Comparison of ENCODE assay signal across 15 cellular contexts in genomic region chr21:42400525-42400924, GRCh38. TPM values are rescaled to one million over a fixed set of nuclear protein-coding genes. Genes with fewer than 3 reads are reported as not detected.
DNase-seq lines count a peak whose midpoint lies in the region; ATAC-seq, FAIRE-seq and TF ChIP-seq lines count a peak whose summit lies in the region.
"Had no signal": no experiment of that assay in that cellular context is flagged by ENCODE, and none has a peak within 500 bp of the region (broad histone marks: within the 10 kb centered on the region; RNA-seq: fewer than 3 reads in every experiment).

No MANE protein-coding gene starts in this region.

- peak overlapping the region; percentile 5 for H3K4me3 Mint-ChIP-seq in T-helper 17 cell

- H3K4me3 ChIP-seq in DOHH2 (ENCODE audit: low read length), result peak overlapping the region; percentile 22; the same call in 1 of the 2 replicates
- no peak overlapping the region for H3K4me3 ChIP-seq in epithelial cell of esophagus (ENCODE audit: low read length)
- H3K4me3 ChIP-seq in adrenal gland, result no peak overlapping the region

- FAIRE-seq in GM18507 (lab: Jason Lieb, UNC), result peak; percentile 47

- DNase-seq in GM18507 (ENCODE audit: extremely low spot score, insufficient read length, low read depth), result no peak
- no peak for DNase-seq in T-helper 17 cell
- peak; percentile 34 for DNase-seq in epithelial cell of esophagus (ENCODE audit: low read depth)
- no peak for DNase-seq in GM19238 (ENCODE audit: insufficient read length, low spot score)
- DNase-seq in adrenal gland, result no peak
- no peak for DNase-seq in DMS114 treated with DMSO at 0.1 percent for 48 hours (lab: John Stamatoyannopoulos, UW; ENCODE audit: unreplicated experiment)
- DNase-seq: foreskin fibroblast, T-helper 9 cell had no signal

- H3K27me3 Mint-ChIP-seq in T-helper 17 cell, result no peaks in the 10 kb centered on the region

- H3F3A ChIP-seq in DOHH2 (ENCODE audit: control insufficient read depth, insufficient read depth), result no peaks in the 10 kb centered on the region

- H4K20me1 ChIP-seq in DOHH2 (ENCODE audit: control insufficient read depth, insufficient read depth, low read depth, low read length), result no peaks in the 10 kb centered on the region

- ATAC-seq in T-helper 17 cell, result peak; percentile 18
- no peak for ATAC-seq in HG03457 (IDR thresholded peaks at IDR 0.05; ENCODE audit: unreplicated experiment)

- H3K9me3 ChIP-seq in DOHH2 (ENCODE audit: control insufficient read depth, insufficient read depth, low read length) (peaks cover 6% of the 10 kb centered on the region), T-helper 17 cell (ENCODE audit: control insufficient read depth, low read length, poor library complexity, severe bottlenecking) (no peaks in the 10 kb centered on the region), adrenal gland (replicated peaks in 1 of 3) (no peaks in the 10 kb centered on the region)
- H3K9me3 ChIP-seq: neutrophil had no signal

- no peaks in the 10 kb centered on the region for H3K79me2 ChIP-seq in DOHH2 (ENCODE audit: control insufficient read depth, low read length)

- H3K36me3 ChIP-seq in DOHH2 (ENCODE audit: control insufficient read depth, low read length) (no peaks in the 10 kb centered on the region), adrenal gland (replicated peaks in 1 of 2) (no peaks in the 10 kb centered on the region)
- H3K36me3 ChIP-seq: neutrophil had no signal

- TF ChIP-seq POLR2A in adrenal gland (IDR thresholded peaks at IDR 0.05), result no peak

- peaks cover under 1% of the 10 kb centered on the region for H3K36me3 Mint-ChIP-seq in T-helper 17 cell (ENCODE audit: low read depth)

- H3K4me1 Mint-ChIP-seq in T-helper 17 cell, result peaks cover 37% of the 10 kb centered on the region

- 69 to 85% (median 80%) methylated on average over 4 of the region's 4 CpGs for WGBS in adrenal gland, 4 donors

- TF ChIP-seq CTCF in DOHH2 (IDR thresholded peaks at IDR 0.05; ENCODE audit: low read depth, low read length, poor library complexity, severe bottlenecking), result no peak
- TF ChIP-seq CTCF in epithelial cell of esophagus (IDR thresholded peaks at IDR 0.05; ENCODE audit: insufficient read depth, low read depth, low read length, missing control alignments), result no peak
- no peak for TF ChIP-seq CTCF in adrenal gland (IDR thresholded peaks at IDR 0.05)

- no peak overlapping the region for H3K27ac ChIP-seq in DOHH2 (ENCODE audit: low read depth, low read length)
- H3K27ac ChIP-seq in adrenal gland, result no peak overlapping the region
- H3K27ac ChIP-seq: neutrophil, RWPE1 had no signal

- H3K4me2 ChIP-seq in DOHH2 (ENCODE audit: low read length), result peak overlapping the region; percentile 32

- intact Hi-C loops in adrenal gland (cut with DNase I), result no loop called here

- H3K27me3 ChIP-seq in DOHH2 (ENCODE audit: control insufficient read depth, low read length), result peaks cover 11% of the 10 kb centered on the region
- no peaks in the 10 kb centered on the region for H3K27me3 ChIP-seq in adrenal gland
- H3K27me3 ChIP-seq: neutrophil had no signal

- H3K4me1 ChIP-seq in DOHH2 (ENCODE audit: control insufficient read depth, low read length), result peaks cover 30% of the 10 kb centered on the region
- H3K4me1 ChIP-seq in adrenal gland (replicated peaks in 1 of 2), result no peaks in the 10 kb centered on the region

- H3K27ac Mint-ChIP-seq in T-helper 17 cell, result peak overlapping the region; percentile 81

- no peaks in the 10 kb centered on the region for H3K9me2 ChIP-seq in DOHH2 (replicated peaks; ENCODE audit: control insufficient read depth, low read length)

RNA-seq across cellular contexts. Expression of gene UBASH3A, which starts 3.2 kb away (rescaled TPM):
- total RNA-seq in T-helper 17 cell (10 to 100 TPM; 49.5 to 50.3 TPM), adrenal gland (1 to 10 TPM in 1 of 8 donors, under 1 TPM in 6, not detected in 1; 0.21 to 1.2 (median 0.43) TPM)
- polyA plus RNA-seq in adrenal gland, result under 1 TPM; 0.09 to 0.88 (median 0.44) TPM
- total RNA-seq: NCI-H460, temporal lobe had no signal

RNA-seq across cellular contexts. Expression of gene TMPRSS3, which starts 4.7 kb away (rescaled TPM):
- total RNA-seq in T-helper 17 cell, result 1 to 10 TPM; 2.8 to 4.5 TPM
- total RNA-seq in adrenal gland, result 1 to 10 TPM in 3 of 8 donors, under 1 TPM in 4, not detected in 1; 0.14 to 2.9 (median 0.78) TPM
- under 1 TPM in 2 of 3 donors, not detected in 1; 0.18 to 0.37 TPM for polyA plus RNA-seq in adrenal gland
- total RNA-seq: temporal lobe had no signal

RNA-seq across cellular contexts. Expression of gene TFF1, which starts 34.2 kb away (rescaled TPM):
- total RNA-seq in T-helper 17 cell (not detected), adrenal gland (under 1 TPM in 1 of 8 donors, not detected in 7; 0.72 TPM)
- polyA plus RNA-seq in adrenal gland, result 1 to 10 TPM in 1 of 3 donors, not detected in 2; 1.5 TPM
- total RNA-seq: aorta, NCI-H460, temporal lobe had no signal

RNA-seq across cellular contexts. Expression of gene TFF2, which starts 49.7 kb away (rescaled TPM):
- total RNA-seq in T-helper 17 cell (not detected), adrenal gland (not detected)
- polyA plus RNA-seq in adrenal gland, result under 1 TPM in 1 of 3 donors, not detected in 2; 0.17 TPM
- total RNA-seq: aorta, NCI-H460, temporal lobe had no signal

Comparison
In these comparisons a context has a peak if more than half of its experiments do, and no peak if none do; other contexts are left out.
1. RNA of gene UBASH3A, which starts 3.2 kb away (total RNA-seq): 49.5 to 50.3 TPM in T-helper 17 cell; 0.21 to 1.2 TPM in adrenal gland; every median in the first group is over 10 times any median in the second.